ENCODE assay signal across 9 cellular contexts in the genomic region with DNA sequence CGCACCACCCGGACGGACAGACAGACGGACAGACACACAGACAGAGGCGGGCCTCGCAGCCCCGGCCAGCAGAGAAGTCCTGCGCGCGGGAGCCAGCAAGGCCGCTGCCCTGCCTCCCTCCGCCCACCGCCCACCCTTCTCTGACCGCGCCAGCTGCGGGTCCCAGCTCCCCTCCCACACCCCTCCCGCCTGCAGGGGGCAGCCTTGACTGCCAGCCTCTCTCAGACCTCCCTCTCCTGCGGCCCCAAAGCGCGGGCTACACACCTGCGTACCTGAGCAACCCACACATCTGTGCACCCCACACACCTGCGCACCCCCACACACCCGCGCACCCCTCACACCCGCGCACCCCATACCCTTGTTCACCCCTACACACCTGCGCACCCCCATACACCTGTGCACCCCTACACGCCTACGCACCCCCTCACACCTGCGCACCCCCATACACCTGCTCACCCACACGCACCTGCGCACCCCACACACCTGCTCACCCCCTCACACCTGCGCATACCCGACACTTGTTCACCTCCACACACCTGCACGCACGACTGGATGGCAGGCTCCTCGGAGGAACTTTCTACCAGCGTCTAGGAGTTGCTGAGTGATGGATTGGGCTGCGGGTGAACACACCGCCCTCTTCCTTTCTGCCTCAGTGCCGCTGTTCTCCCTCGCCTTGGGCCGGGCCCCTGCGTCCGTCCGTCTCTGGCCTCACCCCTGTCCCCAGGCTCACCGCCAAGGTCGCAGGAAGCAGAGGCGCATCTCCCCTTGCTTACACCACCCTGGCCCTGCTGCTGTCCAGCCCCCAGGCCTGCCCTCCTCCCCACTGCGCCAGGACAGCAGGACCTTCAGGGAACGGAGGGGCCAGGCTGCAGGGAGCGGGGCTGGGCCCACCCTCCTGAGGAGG. TPM values are rescaled to one million over a fixed set of nuclear protein-coding genes. Genes with fewer than 3 reads are reported as not detected.
DNase-seq lines count a peak whose midpoint lies in the region; ATAC-seq, FAIRE-seq and TF ChIP-seq lines count a peak whose summit lies in the region.
"Had no signal": no experiment of that assay in that cellular context is flagged by ENCODE, and none has a peak within 500 bp of the region (broad histone marks: within the 10 kb centered on the region; RNA-seq: fewer than 3 reads in every experiment).

No MANE protein-coding gene starts in this region.

- CTCF ChIA-PET in activated CD8-positive, alpha-beta memory T cell treated with anti-CD3 and anti-CD28 coated beads, Interleukin-2, amount 10 ng/mL, durations not matched to agents 7 days and 5 days (lab: Charles Lee) = interaction anchor here (0.6 kb wide), 1 partner anchor 224 kb away, joined by 3 read pairs; no protein-coding TSS in a partner anchor
- CTCF ChIA-PET in PC-9 (lab: Charles Lee) = no interaction called here

- intact Hi-C loops in kidney (cut with DNase I) (no loop called here), esophagus squamous epithelium (cut with DNase I) (loop anchor here (5.0 kb wide), 1 partner anchor 35 kb away; no protein-coding TSS in a partner anchor), PC-9 (cut with micrococcal nuclease; ENCODE audit: unreplicated experiment) (no loop called here)

- H3K4me1 ChIP-seq in kidney (ENCODE audit: control insufficient read depth in 1 of 2, insufficient read depth in 1 of 2, low read depth in 1 of 2, low read length in 2 of 2) (peaks cover 13 to 42% of the 10 kb centered on the region in 2 donors), esophagus squamous epithelium (peaks cover 0 to 24% (median 10%) of the 10 kb centered on the region in 3 donors), PC-9 (replicated peaks; ENCODE audit: insufficient read depth) (peaks cover 55% of the 10 kb centered on the region)

- H3K27me3 ChIP-seq in esophagus squamous epithelium (peaks cover 0 to 32% (median under 1%) of the 10 kb centered on the region in 4 donors), PC-9 (ENCODE audit: insufficient read depth, low read depth) (no peaks in the 10 kb centered on the region)
- H3K27me3 ChIP-seq: thyroid gland had no signal

- no peaks in the 10 kb centered on the region for H3K4me1 Mint-ChIP-seq in activated CD8-positive, alpha-beta memory T cell treated with anti-CD3 and anti-CD28 coated beads, Interleukin-2, amount 10 ng/mL, durations not matched to agents 7 days and 5 days

- H3K9me2 ChIP-seq in PC-9 (ENCODE audit: insufficient read depth) = no peaks in the 10 kb centered on the region

- H3K9me3 Mint-ChIP-seq in activated CD8-positive, alpha-beta memory T cell treated with anti-CD3 and anti-CD28 coated beads, Interleukin-2, amount 10 ng/mL, durations not matched to agents 7 days and 5 days (ENCODE audit: low read depth) = no peaks in the 10 kb centered on the region

- H3K9ac ChIP-seq in kidney (ENCODE audit: low read length in 2 of 2) = peak overlapping the region in 1 of 2 donors; percentile 48

- H3F3A ChIP-seq in PC-9 (ENCODE audit: insufficient read depth, low read depth) = peaks cover 23% of the 10 kb centered on the region

- no peak overlapping the region for H2AFZ ChIP-seq in PC-9

- H3K27me3 Mint-ChIP-seq in activated CD8-positive, alpha-beta memory T cell treated with anti-CD3 and anti-CD28 coated beads, Interleukin-2, amount 10 ng/mL, durations not matched to agents 7 days and 5 days = peaks cover 16% of the 10 kb centered on the region

- POLR2A ChIA-PET in PC-9 (lab: Charles Lee; ENCODE audit: unreplicated experiment) = no interaction called here

- FAIRE-seq in kidney (lab: Jason Lieb, UNC) = no peak

- no peak for ATAC-seq in activated CD8-positive, alpha-beta memory T cell treated with anti-CD3 and anti-CD28 coated beads, Interleukin-2, amount 10 ng/mL, durations not matched to agents 7 days and 5 days
- ATAC-seq in HG02588 (IDR thresholded peaks at IDR 0.05; ENCODE audit: unreplicated experiment) = no peak

- BruUV-seq in PC-9 (replicated peaks; lab: Mats Ljungman, UMichigan) = no TSS peak

- H3K9me3 ChIP-seq in kidney (ENCODE audit: control insufficient read depth in 1 of 2, low read length in 2 of 2) = no peaks in the 10 kb centered on the region
- H3K9me3 ChIP-seq in esophagus squamous epithelium = no peaks in the 10 kb centered on the region
- H3K9me3 ChIP-seq in PC-9 (ENCODE audit: insufficient read depth, low read depth) = no peaks in the 10 kb centered on the region
- H3K9me3 ChIP-seq: thyroid gland had no signal

- H3K4me3 ChIP-seq in kidney (ENCODE audit: low read length in 2 of 2) (peak overlapping the region; percentile 20 to 54), esophagus squamous epithelium (no peak overlapping the region), PC-9 (no peak overlapping the region)
- H3K4me3 ChIP-seq: thyroid gland had no signal

- peak; percentile 19 for TF ChIP-seq CTCF in kidney (IDR thresholded peaks at IDR 0.05; ENCODE audit: borderline replicate concordance, extremely low read depth, insufficient read depth)
- peak in 1 of 6 experiments; percentile 21 for TF ChIP-seq CTCF in esophagus squamous epithelium (IDR thresholded peaks at IDR 0.05)
- no peak for TF ChIP-seq CTCF in PC-9 (conservative IDR thresholded peaks at IDR 0.05)

- H3K27ac Mint-ChIP-seq in activated CD8-positive, alpha-beta memory T cell treated with anti-CD3 and anti-CD28 coated beads, Interleukin-2, amount 10 ng/mL, durations not matched to agents 7 days and 5 days = no peak overlapping the region

- no peak overlapping the region for H3K4me3 Mint-ChIP-seq in activated CD8-positive, alpha-beta memory T cell treated with anti-CD3 and anti-CD28 coated beads, Interleukin-2, amount 10 ng/mL, durations not matched to agents 7 days and 5 days

- 35 to 52% methylated on average over 12 to 34 of the region's 52 CpGs for WGBS in esophagus squamous epithelium, 2 donors

- no peaks in the 10 kb centered on the region for H4K20me1 ChIP-seq in PC-9 (ENCODE audit: insufficient read depth)

- no peak overlapping the region for H3K4me2 ChIP-seq in PC-9

- peak; percentile 12 to 31 for DNase-seq in activated CD8-positive, alpha-beta memory T cell treated with anti-CD3 and anti-CD28 coated beads for 1 hour (ENCODE audit: extremely low read depth in 1 of 2, low read depth in 1 of 2)
- DNase-seq in activated CD8-positive, alpha-beta memory T cell treated with anti-CD3 and anti-CD28 coated beads, Interleukin-2, amount 10 ng/mL, durations not matched to agents 7 days and 5 days = no peak
- peak; percentile 30 to 40 for DNase-seq in activated CD4-positive, alpha-beta T cell treated with anti-CD3 and anti-CD28 coated beads, Interleukin-2, amount 50 U/mL, for 4 hours
- DNase-seq in kidney = peak; percentile 81
- DNase-seq in stimulated activated naive CD4-positive, alpha-beta T cell treated with Interleukin-2 at 50 U/mL for 16 hours (lab: John Stamatoyannopoulos, UW) = peak; percentile 25
- no peak for DNase-seq in esophagus squamous epithelium (lab: John Stamatoyannopoulos, UW)
- no peak for DNase-seq in PC-9

- H3K27ac ChIP-seq in kidney (ENCODE audit: low read depth in 2 of 2, low read length in 2 of 2) = peak overlapping the region; percentile 79 to 85
- no peak overlapping the region for H3K27ac ChIP-seq in esophagus squamous epithelium
- H3K27ac ChIP-seq in PC-9 = no peak overlapping the region
- H3K27ac ChIP-seq: thyroid gland had no signal

- H3K36me3 Mint-ChIP-seq in activated CD8-positive, alpha-beta memory T cell treated with anti-CD3 and anti-CD28 coated beads, Interleukin-2, amount 10 ng/mL, durations not matched to agents 7 days and 5 days = no peaks in the 10 kb centered on the region

- TF ChIP-seq POLR2A in esophagus squamous epithelium (IDR thresholded peaks at IDR 0.05) = no peak

- no peaks in the 10 kb centered on the region for H3K79me2 ChIP-seq in PC-9 (ENCODE audit: low read depth)

- H3K36me3 ChIP-seq in kidney (ENCODE audit: control insufficient read depth in 1 of 2, insufficient read depth in 2 of 2, low read length in 2 of 2) (no peaks in the 10 kb centered on the region), esophagus squamous epithelium (no peaks in the 10 kb centered on the region), PC-9 (ENCODE audit: low read depth) (no peaks in the 10 kb centered on the region)
- H3K36me3 ChIP-seq: thyroid gland had no signal

RNA-seq across cellular contexts. Expression of a gene that starts 20.8 kb away (rescaled TPM):
- total RNA-seq in activated CD8-positive, alpha-beta memory T cell treated with anti-CD3 and anti-CD28 coated beads, Interleukin-2, amount 10 ng/mL, durations not matched to agents 7 days and 5 days = 100 to 1,000 TPM; 162 to 174 TPM
- total RNA-seq in kidney (51.7 TPM), esophagus squamous epithelium (10 to 100 TPM; 24.1 to 92.7 (median 63.5) TPM), PC-9 (2021) (99.4 and 100 TPM in 2 replicates)
- 126 TPM for polyA plus RNA-seq in kidney (ENCODE audit: insufficient read depth, low read depth, low replicate concordance)

RNA-seq across cellular contexts. Expression of a gene that starts 37.8 kb away (rescaled TPM):
- 10 to 100 TPM; 34.9 to 69.8 TPM for total RNA-seq in activated CD8-positive, alpha-beta memory T cell treated with anti-CD3 and anti-CD28 coated beads, Interleukin-2, amount 10 ng/mL, durations not matched to agents 7 days and 5 days
- total RNA-seq in kidney (14.8 TPM), esophagus squamous epithelium (10 to 100 TPM; 16.6 to 25.0 (median 21.3) TPM), PC-9 (2021) (7.5 and 12.3 TPM in 2 replicates)
- 19.1 TPM for polyA plus RNA-seq in kidney (ENCODE audit: insufficient read depth, low read depth, low replicate concordance)

Comparison
In these comparisons a context has a peak if more than half of its experiments do, and no peak if none do; other contexts are left out.
1. DNase-seq: peak in activated CD8-positive, alpha-beta memory T cell treated with anti-CD3 and anti-CD28 coated beads for 1 hour (2 of 2), activated CD4-positive, alpha-beta T cell treated with anti-CD3 and anti-CD28 coated beads, Interleukin-2, amount 50 U/mL, for 4 hours (2 of 2), kidney (single experiment) and stimulated activated naive CD4-positive, alpha-beta T cell treated with Interleukin-2 at 50 U/mL for 16 hours (single experiment); none in activated CD8-positive, alpha-beta memory T cell treated with anti-CD3 and anti-CD28 coated beads, Interleukin-2, amount 10 ng/mL, durations not matched to agents 7 days and 5 days (single experiment), esophagus squamous epithelium (single experiment) and PC-9 (0 of 2).
2. H3K27ac ChIP-seq: peak in kidney (2 of 2); none in esophagus squamous epithelium (0 of 4) and PC-9 (single experiment).
3. H3K4me3 ChIP-seq: peak in kidney (2 of 2); none in esophagus squamous epithelium (0 of 4) and PC-9 (single experiment).